Comparison of ENCODE assay signal across 16 cellular contexts in the genomic region with DNA sequence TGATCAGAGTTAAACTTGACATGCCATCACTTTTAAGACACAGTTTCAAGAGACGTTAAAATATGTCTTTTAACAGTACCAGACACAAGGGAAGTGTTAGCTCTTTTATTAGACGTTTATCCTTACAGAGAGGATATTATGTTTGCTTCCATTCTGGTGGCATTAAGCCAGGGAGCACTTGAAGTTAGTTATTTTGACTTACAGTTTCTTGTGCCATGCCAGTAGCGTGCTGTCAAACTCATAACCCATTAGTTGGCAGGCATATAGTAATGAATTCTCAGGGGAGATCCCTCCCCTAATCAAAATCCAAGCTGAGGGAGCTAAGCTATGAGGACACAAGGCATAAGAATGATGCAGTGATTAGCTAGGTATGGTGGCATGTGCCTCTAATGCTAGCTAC.
"Had no signal": no experiment of that assay in that cellular context is flagged by ENCODE, and none has a peak within 500 bp of the region (broad histone marks: within the 10 kb centered on the region; RNA-seq: fewer than 3 reads in every experiment).

No MANE protein-coding gene starts in this region.

- H3K27me3 ChIP-seq: hepatocyte, ovary, testis had no signal

- H3K4me1 ChIP-seq: lower lobe of right lung, testis had no signal

- H3K4me3 Mint-ChIP-seq: activated naive CD8-positive, alpha-beta T cell; dendritic cell treated with granulocyte-macrophage colony-stimulating factor and Interleukin-4, amounts not matched to agents 40 ng/mL and 50 ng/mL, for 4 days; type B pancreatic cell had no signal

- H3K27ac ChIP-seq: hepatocyte, lower lobe of right lung, ovary, testis had no signal

- H3K4me2 ChIP-seq: hepatocyte, smooth muscle cell had no signal

- H2AFZ ChIP-seq: hepatocyte had no signal

- DNase-seq: activated CD4-positive, alpha-beta T cell treated with anti-CD3 and anti-CD28 coated beads, Interleukin-2, amount 50 U/mL, for 1 hour; activated CD4-positive, CD25-positive, alpha-beta regulatory T cell treated with anti-CD3 and anti-CD28 coated beads, Interleukin-2, amount 50 U/mL, for 72 hours; activated gamma-delta T cell; effector memory CD4-positive, alpha-beta T cell; lower lobe of right lung; midbrain; ovary; stimulated activated CD4-positive, alpha-beta T cell treated with anti-CD3 and anti-CD28 coated beads, Interleukin-4, amount 100 ng/mL, for 1 hour; T-helper 1 cell; testis had no signal

- H3K27me3 Mint-ChIP-seq: activated naive CD8-positive, alpha-beta T cell; dendritic cell treated with granulocyte-macrophage colony-stimulating factor and Interleukin-4, amounts not matched to agents 40 ng/mL and 50 ng/mL, for 4 days; type B pancreatic cell had no signal

- H3K9me3 ChIP-seq: lower lobe of right lung, ovary, testis had no signal

- H3K9me3 Mint-ChIP-seq: dendritic cell treated with granulocyte-macrophage colony-stimulating factor and Interleukin-4, amounts not matched to agents 40 ng/mL and 50 ng/mL, for 4 days; type B pancreatic cell had no signal

- ATAC-seq: sciatic nerve had no signal

- H3K4me3 ChIP-seq: hepatocyte, lower lobe of right lung, ovary, smooth muscle cell, testis had no signal

- H3K27ac Mint-ChIP-seq: activated naive CD8-positive, alpha-beta T cell; dendritic cell treated with granulocyte-macrophage colony-stimulating factor and Interleukin-4, amounts not matched to agents 40 ng/mL and 50 ng/mL, for 4 days; type B pancreatic cell had no signal

- H3K36me3 ChIP-seq: ovary had no signal
